20 cellular contexts compared by ENCODE assay signal in the genomic region with DNA sequence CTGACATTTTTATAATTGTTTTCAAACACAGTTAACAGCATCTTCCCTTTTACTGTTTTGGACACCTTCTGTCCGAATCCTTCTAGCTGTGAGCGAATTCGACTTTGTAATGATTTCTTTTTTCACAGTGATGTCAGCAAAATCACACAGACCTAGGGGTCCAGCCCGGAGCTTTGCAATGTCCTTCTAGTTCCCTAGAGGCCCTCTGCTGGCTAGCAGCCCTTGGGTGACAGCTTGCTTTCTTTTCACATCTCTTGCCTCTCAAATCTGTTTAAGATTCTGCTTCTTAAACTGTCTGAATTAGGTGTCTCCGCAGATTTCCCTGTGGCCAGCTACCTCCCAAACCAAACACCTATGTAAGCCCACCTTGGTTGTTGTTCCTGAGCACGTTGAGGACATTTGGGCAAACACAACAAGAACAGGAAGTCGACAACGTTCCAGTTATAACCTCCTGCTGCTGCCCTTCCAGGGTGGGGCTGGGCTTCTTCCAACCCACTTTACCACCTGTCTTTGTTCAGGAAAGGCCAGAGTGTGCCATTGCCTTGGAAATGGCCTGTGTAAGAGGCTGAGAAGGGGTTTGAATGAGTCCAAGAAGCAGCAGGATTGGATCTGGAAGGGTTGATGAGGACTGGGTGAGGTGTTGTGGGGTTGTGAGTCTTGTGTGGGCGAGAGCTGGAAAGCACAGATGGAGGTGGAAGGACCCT.
DNase-seq lines count a peak whose midpoint lies in the region; ATAC-seq lines count a peak whose summit lies in the region.
"Had no signal": no experiment of that assay in that cellular context is flagged by ENCODE, and none has a peak within 500 bp of the region (broad histone marks: within the 10 kb centered on the region; RNA-seq: fewer than 3 reads in every experiment).

No MANE protein-coding gene starts in this region.

- ATAC-seq in HG02852 (IDR thresholded peaks at IDR 0.05; ENCODE audit: unreplicated experiment): no peak
- ATAC-seq: CD8-positive, alpha-beta T cell; HCT116; stimulated activated naive CD8-positive, alpha-beta T cell treated with anti-CD3 and anti-CD28 coated beads, Interleukin-15, Interleukin-2, amounts not matched to agents 100 U/mL and 50 U/mL, for 24 hours had no signal

- peaks cover 23% of the 10 kb centered on the region for H3K27me3 ChIP-seq in MG63
- H3K27me3 ChIP-seq: tibial artery had no signal

- DNase-seq in DMS79 (lab: John Stamatoyannopoulos, UW) (peak; percentile 88), NCI-H187 (lab: John Stamatoyannopoulos, UW) (peak; percentile 46 to 54), NCI-H524 (lab: John Stamatoyannopoulos, UW) (peak; percentile 47 to 82), cerebellar cortex (ENCODE audit: low spot score) (peak; percentile 85), MG63 (no peak), GF-D8 (lab: John Stamatoyannopoulos, UW) (no peak)
- DNase-seq: activated B cell treated with CpG ODN at 0.5 μM for 24 hours; activated CD4-positive, alpha-beta T cell treated with anti-CD3 and anti-CD28 coated beads, Interleukin-2, amount 50 U/mL, for 48 hours; amniotic stem cell; CD8-positive, alpha-beta T cell; erythroblast; islet precursor cell; NCI-H1694; stimulated activated CD4-positive, alpha-beta T cell treated with anti-CD3 and anti-CD28 coated beads, Interleukin-2, amount 100 ng/mL, for 48 hours; stimulated activated naive CD8-positive, alpha-beta T cell treated with anti-CD3 and anti-CD28 coated beads, Interleukin-15, Interleukin-2, amounts not matched to agents 100 U/mL and 50 U/mL, for 24 hours; tibial artery had no signal

- H3K9me3 ChIP-seq in MG63: no peaks in the 10 kb centered on the region
- H3K9me3 ChIP-seq: tibial artery had no signal

- H3K4me3 ChIP-seq in MG63: no peak overlapping the region
- H3K4me3 ChIP-seq: SK-N-MC, smooth muscle cell, tibial artery had no signal

- no peaks in the 10 kb centered on the region for H3K36me3 ChIP-seq in MG63
- H3K36me3 ChIP-seq: tibial artery had no signal

Comparison
In these comparisons a context has a peak if more than half of its experiments do, and no peak if none do; other contexts are left out.
1. DNase-seq: peak in DMS79 (single experiment), NCI-H187 (2 of 2), NCI-H524 (2 of 2) and cerebellar cortex (single experiment); none in MG63 (single experiment) and GF-D8 (single experiment).